Comparison of ENCODE assay signal across 20 cellular contexts in genomic region chr3:30617653-30618052, GRCh38. TPM values are rescaled to one million over a fixed set of nuclear protein-coding genes. Genes with fewer than 3 reads are reported as not detected.
DNase-seq lines count a peak whose midpoint lies in the region; ATAC-seq and TF ChIP-seq lines count a peak whose summit lies in the region.
"Had no signal": no experiment of that assay in that cellular context is flagged by ENCODE, and none has a peak within 500 bp of the region (broad histone marks: within the 10 kb centered on the region; RNA-seq: fewer than 3 reads in every experiment).

No MANE protein-coding gene starts in this region.

- peaks cover 93% of the 10 kb centered on the region for H3K4me1 Mint-ChIP-seq in T-helper 2 cell treated with Interferon-gamma antibody and Interleukin-4, amounts not matched to agents 5 μg/mL and 100 μg/mL, for 36 hours (ENCODE audit: low read depth)
- peaks cover 27% of the 10 kb centered on the region for H3K4me1 Mint-ChIP-seq in GM23338
- H3K4me1 Mint-ChIP-seq in natural killer cell treated with Interleukin-12 subunit alpha and Interleukin-12 subunit beta and Interleukin-15 and Interleukin-18, amount 100 ng/mL, for 72 hours (ENCODE audit: low read depth in 2 of 2) = peaks cover 70 to 93% of the 10 kb centered on the region in 2 donors

- H3K4me3 ChIP-seq in GM23338 = no peak overlapping the region
- H3K4me3 ChIP-seq: ovary, SJSA1, skin epidermis had no signal

- H3K4me3 Mint-ChIP-seq in T-helper 2 cell treated with Interferon-gamma antibody and Interleukin-4, amounts not matched to agents 5 μg/mL and 100 μg/mL, for 36 hours = peak overlapping the region; percentile 64
- no peak overlapping the region for H3K4me3 Mint-ChIP-seq in GM23338
- peak overlapping the region; percentile 84 for H3K4me3 Mint-ChIP-seq in natural killer cell treated with Interleukin-12 subunit alpha and Interleukin-12 subunit beta and Interleukin-15 and Interleukin-18, amount 100 ng/mL, for 72 hours
- H3K4me3 Mint-ChIP-seq: dendritic cell treated with granulocyte-macrophage colony-stimulating factor and Interleukin-4, amounts not matched to agents 40 ng/mL and 50 ng/mL, for 4 days had no signal

- no peaks in the 10 kb centered on the region for H3K27me3 ChIP-seq in GM23338 (ENCODE audit: insufficient read depth)
- H3K27me3 ChIP-seq: ovary, SJSA1 had no signal

- peaks cover 6% of the 10 kb centered on the region for H3K9me3 Mint-ChIP-seq in T-helper 2 cell treated with Interferon-gamma antibody and Interleukin-4, amounts not matched to agents 5 μg/mL and 100 μg/mL, for 36 hours
- no peaks in the 10 kb centered on the region for H3K9me3 Mint-ChIP-seq in GM23338
- H3K9me3 Mint-ChIP-seq in activated naive CD4-positive, alpha-beta T cell treated with anti-CD3 and anti-CD28 coated beads, Interleukin-2, amount 50 U/mL, for 72 hours = peaks cover 0 to 7% of the 10 kb centered on the region in 2 donors
- H3K9me3 Mint-ChIP-seq in natural killer cell treated with Interleukin-12 subunit alpha and Interleukin-12 subunit beta and Interleukin-15 and Interleukin-18, amount 100 ng/mL, for 72 hours = no peaks in the 10 kb centered on the region

- H3K4me1 ChIP-seq in GM23338 (ENCODE audit: insufficient read depth) = peaks cover 23% of the 10 kb centered on the region

- H3K27ac ChIP-seq in GM23338 (ENCODE audit: low read depth) = peak overlapping the region; percentile 22; the same call in 1 of the 2 replicates
- H3K27ac ChIP-seq: ovary had no signal

- H3K36me3 Mint-ChIP-seq in T-helper 2 cell treated with Interferon-gamma antibody and Interleukin-4, amounts not matched to agents 5 μg/mL and 100 μg/mL, for 36 hours (ENCODE audit: low read depth) = peaks cover 52% of the 10 kb centered on the region
- H3K36me3 Mint-ChIP-seq in GM23338 (ENCODE audit: low read depth) = peaks cover 8% of the 10 kb centered on the region; the same call in 2 of the 3 replicates
- peaks cover 25 to 78% of the 10 kb centered on the region in 2 donors for H3K36me3 Mint-ChIP-seq in activated naive CD4-positive, alpha-beta T cell treated with anti-CD3 and anti-CD28 coated beads, Interleukin-2, amount 50 U/mL, for 72 hours
- H3K36me3 Mint-ChIP-seq in natural killer cell treated with Interleukin-12 subunit alpha and Interleukin-12 subunit beta and Interleukin-15 and Interleukin-18, amount 100 ng/mL, for 72 hours = peaks cover 30% of the 10 kb centered on the region

- H4K20me1 ChIP-seq in GM23338 (replicated peaks; ENCODE audit: insufficient read depth) = peaks cover 8% of the 10 kb centered on the region

- no peaks in the 10 kb centered on the region for H3K9me2 ChIP-seq in GM23338 (ENCODE audit: insufficient read depth)

- no peak overlapping the region for H2AFZ ChIP-seq in GM23338

- ATAC-seq in GM23338 (no peak), HG02973 (IDR thresholded peaks at IDR 0.05; ENCODE audit: unreplicated experiment) (no peak), HG03342 (IDR thresholded peaks at IDR 0.05; ENCODE audit: unreplicated experiment) (no peak)
- ATAC-seq in activated naive CD4-positive, alpha-beta T cell treated with anti-CD3 and anti-CD28 coated beads, Interleukin-2, amount 50 U/mL, for 72 hours = no peak
- no peak for ATAC-seq in natural killer cell treated with Interleukin-12 subunit alpha and Interleukin-12 subunit beta and Interleukin-15 and Interleukin-18, amount 100 ng/mL, for 72 hours
- ATAC-seq: esophagus mucosa had no signal

- no peaks in the 10 kb centered on the region for H3K27me3 Mint-ChIP-seq in T-helper 2 cell treated with Interferon-gamma antibody and Interleukin-4, amounts not matched to agents 5 μg/mL and 100 μg/mL, for 36 hours (ENCODE audit: low read depth)
- H3K27me3 Mint-ChIP-seq in GM23338 (ENCODE audit: insufficient read depth, low read depth, poor library complexity) = no peaks in the 10 kb centered on the region
- no peaks in the 10 kb centered on the region for H3K27me3 Mint-ChIP-seq in natural killer cell treated with Interleukin-12 subunit alpha and Interleukin-12 subunit beta and Interleukin-15 and Interleukin-18, amount 100 ng/mL, for 72 hours
- H3K27me3 Mint-ChIP-seq: dendritic cell treated with granulocyte-macrophage colony-stimulating factor and Interleukin-4, amounts not matched to agents 40 ng/mL and 50 ng/mL, for 4 days had no signal

- DNase-seq in T-helper 2 cell treated with Interferon-gamma antibody and Interleukin-4, amounts not matched to agents 5 μg/mL and 100 μg/mL, for 36 hours (ENCODE audit: low spot score) = no peak
- DNase-seq in T-helper 2 cell (no peak), GM23338 (ENCODE audit: low spot score) (no peak), GDM1 (lab: John Stamatoyannopoulos, UW) (no peak)
- DNase-seq in activated naive CD4-positive, alpha-beta T cell treated with anti-CD3 and anti-CD28 coated beads, Interleukin-2, amount 50 U/mL, for 72 hours (ENCODE audit: low spot score in 2 of 2) = no peak
- DNase-seq in natural killer cell treated with Interleukin-12 subunit alpha and Interleukin-12 subunit beta and Interleukin-15 and Interleukin-18, amount 100 ng/mL, for 72 hours (ENCODE audit: low spot score) = no peak
- DNase-seq: 8988T; activated CD8-positive, alpha-beta memory T cell treated with anti-CD3 and anti-CD28 coated beads, Interleukin-2, amount 50 U/mL, for 4 hours; HCEC 1CT; KBM-7; kidney; NCI-H1436; NCI-H226; ovary had no signal

- H3K27ac Mint-ChIP-seq in T-helper 2 cell treated with Interferon-gamma antibody and Interleukin-4, amounts not matched to agents 5 μg/mL and 100 μg/mL, for 36 hours = peak overlapping the region; percentile 60
- H3K27ac Mint-ChIP-seq in GM23338 = no peak overlapping the region
- H3K27ac Mint-ChIP-seq in activated naive CD4-positive, alpha-beta T cell treated with anti-CD3 and anti-CD28 coated beads, Interleukin-2, amount 50 U/mL, for 72 hours = peak overlapping the region; percentile 100
- H3K27ac Mint-ChIP-seq in natural killer cell treated with Interleukin-12 subunit alpha and Interleukin-12 subunit beta and Interleukin-15 and Interleukin-18, amount 100 ng/mL, for 72 hours = peak overlapping the region; percentile 80 to 99
- H3K27ac Mint-ChIP-seq: dendritic cell treated with granulocyte-macrophage colony-stimulating factor and Interleukin-4, amounts not matched to agents 40 ng/mL and 50 ng/mL, for 4 days had no signal

- no peaks in the 10 kb centered on the region for H3F3A ChIP-seq in GM23338 (replicated peaks; ENCODE audit: low read depth)

- H3K4me2 ChIP-seq in GM23338 = no peak overlapping the region

- no peaks in the 10 kb centered on the region for H3K36me3 ChIP-seq in GM23338 (ENCODE audit: insufficient read depth)
- H3K36me3 ChIP-seq: ovary had no signal

- no peak for TF ChIP-seq CTCF in GM23338 (conservative IDR thresholded peaks at IDR 0.05; ENCODE audit: low read depth in 2 of 2)

- peaks cover 100% of the 10 kb centered on the region for H3K79me2 ChIP-seq in GM23338 (replicated peaks; ENCODE audit: insufficient read depth)

TF ChIP-seq in GM23338, 12 proteins besides CTCF, POLR2A, EP300 and RAD21 (continues in another document):
- TF ChIP-seq EZH2phosphoT487 (IDR thresholded peaks at IDR 0.05; ENCODE audit: unreplicated experiment) (no peak), REST (IDR thresholded peaks at IDR 0.05; ENCODE audit: unreplicated experiment) (no peak), ZNF331 (CRISPR knock-in tag; IDR thresholded peaks at IDR 0.05; ENCODE audit: low read depth) (no peak), JUNB (IDR thresholded peaks at IDR 0.05; ENCODE audit: unreplicated experiment) (no peak), STAT1 (IDR thresholded peaks at IDR 0.05; ENCODE audit: unreplicated experiment) (no peak), NANOG (IDR thresholded peaks at IDR 0.05; ENCODE audit: borderline replicate concordance) (no peak)

RNA-seq across cellular contexts. Expression of gene TGFBR2, which starts 11.3 kb away (rescaled TPM):
- total RNA-seq in GM23338 (2014; rRNA removed; shearing (Covaris generic)) = 12.2 and 13.0 TPM in 2 replicates
- polyA plus RNA-seq in GM23338 (2016; fragmentation: Nextera tagmentation; extraction: Ambion mirVana) = 3.7 and 4.7 TPM in 2 replicates
- 10 to 100 TPM; 45.0 to 74.1 TPM for total RNA-seq in activated naive CD4-positive, alpha-beta T cell treated with anti-CD3 and anti-CD28 coated beads, Interleukin-2, amount 50 U/mL, for 72 hours
- 10 to 100 TPM; 37.3 to 38.6 TPM for total RNA-seq in natural killer cell treated with Interleukin-12 subunit alpha and Interleukin-12 subunit beta and Interleukin-15 and Interleukin-18, amount 100 ng/mL, for 72 hours
